ENCODE assay signal across 27 cellular contexts in genomic region chr14:80055226-80055625, GRCh38.
DNase-seq lines count a peak whose midpoint lies in the region; ATAC-seq and TF ChIP-seq lines count a peak whose summit lies in the region.
"Had no signal": no experiment of that assay in that cellular context is flagged by ENCODE, and none has a peak within 500 bp of the region (broad histone marks: within the 10 kb centered on the region; RNA-seq: fewer than 3 reads in every experiment).

No MANE protein-coding gene starts in this region.

- H3K4me1 Mint-ChIP-seq in osteocyte (ENCODE audit: unreplicated experiment) (peaks cover 33% of the 10 kb centered on the region), T-helper 17 cell (no peaks in the 10 kb centered on the region)
- H3K4me1 Mint-ChIP-seq: activated naive CD4-positive, alpha-beta T cell treated with anti-CD3 and anti-CD28 coated beads, Interleukin-2, amount 10 ng/mL, durations not matched to agents 7 days and 5 days; central memory CD8-positive, alpha-beta T cell; immature natural killer cell; naive thymus-derived CD4-positive, alpha-beta T cell; stimulated activated memory B cell treated with anti-CD40 and anti-IgM and Interleukin-4, amounts not matched to agents 10 μg/mL and 1 μg/mL and 100 μg/mL, for 72 hours had no signal

- peaks cover 14% of the 10 kb centered on the region for H3K36me3 Mint-ChIP-seq in osteocyte (ENCODE audit: unreplicated experiment)
- H3K36me3 Mint-ChIP-seq in T-helper 17 cell (ENCODE audit: low read depth), result no peaks in the 10 kb centered on the region
- H3K36me3 Mint-ChIP-seq: activated naive CD4-positive, alpha-beta T cell treated with anti-CD3 and anti-CD28 coated beads, Interleukin-2, amount 10 ng/mL, durations not matched to agents 7 days and 5 days; immature natural killer cell; naive thymus-derived CD4-positive, alpha-beta T cell; stimulated activated memory B cell treated with anti-CD40 and anti-IgM and Interleukin-4, amounts not matched to agents 10 μg/mL and 1 μg/mL and 100 μg/mL, for 72 hours had no signal

- no peaks in the 10 kb centered on the region for H3K27me3 Mint-ChIP-seq in osteocyte (ENCODE audit: unreplicated experiment)
- no peaks in the 10 kb centered on the region for H3K27me3 Mint-ChIP-seq in T-helper 17 cell
- H3K27me3 Mint-ChIP-seq: activated naive CD4-positive, alpha-beta T cell treated with anti-CD3 and anti-CD28 coated beads, Interleukin-2, amount 10 ng/mL, durations not matched to agents 7 days and 5 days; central memory CD8-positive, alpha-beta T cell; naive thymus-derived CD4-positive, alpha-beta T cell; stimulated activated memory B cell treated with anti-CD40 and anti-IgM and Interleukin-4, amounts not matched to agents 10 μg/mL and 1 μg/mL and 100 μg/mL, for 72 hours had no signal

- H3K27ac Mint-ChIP-seq in osteocyte (ENCODE audit: unreplicated experiment) (peak overlapping the region; percentile 23), T-helper 17 cell (no peak overlapping the region)
- H3K27ac Mint-ChIP-seq: activated naive CD4-positive, alpha-beta T cell treated with anti-CD3 and anti-CD28 coated beads, Interleukin-2, amount 10 ng/mL, durations not matched to agents 7 days and 5 days; immature natural killer cell; naive thymus-derived CD4-positive, alpha-beta T cell; stimulated activated memory B cell treated with anti-CD40 and anti-IgM and Interleukin-4, amounts not matched to agents 10 μg/mL and 1 μg/mL and 100 μg/mL, for 72 hours; T-helper 1 cell treated with Interleukin-12 subunit alpha and Interleukin-12 subunit beta and Interleukin-4 antibody, amounts not matched to agents 30 μg/mL and 1 μg/mL, for 36 hours had no signal

- H3K9me3 Mint-ChIP-seq in osteocyte (ENCODE audit: unreplicated experiment), result peaks cover 8% of the 10 kb centered on the region
- H3K9me3 Mint-ChIP-seq: activated naive CD4-positive, alpha-beta T cell treated with anti-CD3 and anti-CD28 coated beads, Interleukin-2, amount 10 ng/mL, durations not matched to agents 7 days and 5 days; central memory CD8-positive, alpha-beta T cell; stimulated activated memory B cell treated with anti-CD40 and anti-IgM and Interleukin-4, amounts not matched to agents 10 μg/mL and 1 μg/mL and 100 μg/mL, for 72 hours; T-helper 1 cell treated with Interleukin-12 subunit alpha and Interleukin-12 subunit beta and Interleukin-4 antibody, amounts not matched to agents 30 μg/mL and 1 μg/mL, for 36 hours had no signal

- no peak for ATAC-seq in T-helper 17 cell
- ATAC-seq: activated T-cell treated with anti-CD3 and anti-CD28 coated beads, Interleukin-2, amount 50 U/mL, for 4 hours; naive thymus-derived CD4-positive, alpha-beta T cell; stimulated activated memory B cell treated with anti-CD40 and anti-IgM and Interleukin-4, amounts not matched to agents 10 μg/mL and 1 μg/mL and 100 μg/mL, for 72 hours had no signal

- no peak overlapping the region for H3K4me3 Mint-ChIP-seq in osteocyte (ENCODE audit: unreplicated experiment)
- H3K4me3 Mint-ChIP-seq in T-helper 17 cell, result no peak overlapping the region
- H3K4me3 Mint-ChIP-seq: activated naive CD4-positive, alpha-beta T cell treated with anti-CD3 and anti-CD28 coated beads, Interleukin-2, amount 10 ng/mL, durations not matched to agents 7 days and 5 days; activated T-cell treated with anti-CD3 and anti-CD28 coated beads, Interleukin-2, amount 50 U/mL, for 4 hours; central memory CD8-positive, alpha-beta T cell; immature natural killer cell; naive thymus-derived CD4-positive, alpha-beta T cell; stimulated activated memory B cell treated with anti-CD40 and anti-IgM and Interleukin-4, amounts not matched to agents 10 μg/mL and 1 μg/mL and 100 μg/mL, for 72 hours; T-helper 1 cell treated with Interleukin-12 subunit alpha and Interleukin-12 subunit beta and Interleukin-4 antibody, amounts not matched to agents 30 μg/mL and 1 μg/mL, for 36 hours had no signal

- DNase-seq in Ammon's horn (ENCODE audit: low spot score) (peak; percentile 14), NCI-H226 (peak; percentile 57), cerebellar cortex (ENCODE audit: low spot score) (peak; percentile 98), osteocyte (ENCODE audit: extremely low spot score, unreplicated experiment) (no peak), SHP77 treated with DMSO at 0.1 percent for 48 hours (lab: John Stamatoyannopoulos, UW) (no peak), T-helper 17 cell (no peak), HK-2 (ENCODE audit: unreplicated experiment) (no peak)
- DNase-seq in activated CD4-positive, alpha-beta T cell treated with anti-CD3 and anti-CD28 coated beads for 48 hours, result no peak
- DNase-seq: activated CD4-positive, alpha-beta T cell treated with anti-CD3 and anti-CD28 coated beads for 4 hours; activated naive CD4-positive, alpha-beta T cell treated with anti-CD3 and anti-CD28 coated beads, Interleukin-2, amount 10 ng/mL, durations not matched to agents 7 days and 5 days; activated T-cell treated with anti-CD3 and anti-CD28 coated beads, Interleukin-2, amount 50 U/mL, for 4 hours; COR-L47; DMS79 treated with DMSO at 0.1 percent for 48 hours; effector CD8-positive, alpha-beta T cell; immature natural killer cell; left ventricle myocardium superior; naive thymus-derived CD4-positive, alpha-beta T cell; NCI-H2107; NCI-H510A treated with DMSO at 0.1 percent for 48 hours; occipital lobe; Peyer's patch; stimulated activated CD4-positive, alpha-beta T cell treated with anti-CD3 and anti-CD28 coated beads, Interleukin-4, amount 100 ng/mL, for 1 hour; testis had no signal

- H3K9me3 ChIP-seq in T-helper 17 cell (ENCODE audit: control insufficient read depth, low read length, poor library complexity, severe bottlenecking), result no peaks in the 10 kb centered on the region
- H3K9me3 ChIP-seq: Peyer's patch, SJSA1, testis had no signal

- TF ChIP-seq CTCF in osteocyte (IDR thresholded peaks at IDR 0.05), result no peak

Comparison
In these comparisons a context has a peak if more than half of its experiments do, and no peak if none do; other contexts are left out.
1. DNase-seq: peak in Ammon's horn (single experiment), NCI-H226 (single experiment) and cerebellar cortex (single experiment); none in osteocyte (single experiment), activated CD4-positive, alpha-beta T cell treated with anti-CD3 and anti-CD28 coated beads for 48 hours (single experiment), SHP77 treated with DMSO at 0.1 percent for 48 hours (single experiment), T-helper 17 cell (0 of 3) and HK-2 (single experiment).